Comparison of ENCODE assay signal across 10 cellular contexts in the genomic region with DNA sequence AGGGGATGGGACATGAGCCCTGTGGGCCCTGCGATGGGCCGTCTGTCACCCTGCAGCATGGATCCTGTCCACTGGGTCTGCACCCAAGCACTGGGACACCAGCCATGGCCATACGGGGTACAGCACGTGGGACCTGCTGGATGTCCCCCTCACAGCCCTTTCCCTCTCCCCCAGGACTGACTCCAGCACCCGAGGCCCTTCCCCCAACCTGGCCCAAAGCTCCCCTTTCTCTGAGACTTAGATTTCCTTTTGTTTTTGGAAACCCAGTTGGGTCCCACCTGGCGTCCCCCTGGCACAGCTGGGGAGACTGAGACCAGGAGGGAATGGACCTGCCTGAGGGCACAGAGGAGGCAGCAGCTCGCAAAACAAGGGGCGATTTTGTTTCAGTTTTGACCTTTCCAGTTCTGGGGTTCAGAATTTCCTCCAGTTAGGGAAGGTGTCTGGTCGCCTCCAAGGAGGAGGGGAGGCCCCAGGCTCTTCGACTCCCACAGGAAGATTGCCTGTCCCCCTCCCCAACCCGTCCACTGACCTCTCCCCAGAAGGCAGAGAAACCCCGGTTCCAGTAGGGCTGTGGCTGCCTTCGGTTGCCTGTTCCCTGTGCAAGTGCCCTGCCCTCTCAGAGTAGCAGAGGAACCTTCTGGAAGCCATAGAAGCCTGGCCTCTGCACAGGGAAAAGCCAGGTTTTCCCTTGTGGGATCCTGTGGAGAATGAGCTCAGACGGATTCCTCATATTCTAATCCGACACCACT. TPM values are rescaled to one million over a fixed set of nuclear protein-coding genes. Genes with fewer than 3 reads are reported as not detected.
DNase-seq lines count a peak whose midpoint lies in the region; ATAC-seq and TF ChIP-seq lines count a peak whose summit lies in the region.
"Not testable (repeated sequence)": the region's sequence is repeated elsewhere in the genome, so short reads cannot be mapped to it uniquely, and the experiment has no call there.
"Had no signal": no experiment of that assay in that cellular context is flagged by ENCODE, and none has a peak within 500 bp of the region (broad histone marks: within the 10 kb centered on the region; RNA-seq: fewer than 3 reads in every experiment).

No MANE protein-coding gene starts in this region.

- H3K18ac ChIP-seq in H9 (ENCODE audit: insufficient read length, low read depth, low read length): not testable (repeated sequence)

- not testable (repeated sequence) for H2BK5ac ChIP-seq in H9 (ENCODE audit: insufficient read length, low read length)

- TF ChIP-seq CTCF in CD8-positive, alpha-beta T cell (IDR thresholded peaks at IDR 0.05); H9 (conservative IDR thresholded peaks at IDR 0.05); osteoblast (IDR thresholded peaks at IDR 0.05; ENCODE audit: extremely low read depth, low read depth, low read length): not testable (repeated sequence)

- H3K14ac ChIP-seq in H9 (ENCODE audit: insufficient read depth, low read length): not testable (repeated sequence)

- POLR2A ChIA-PET in CD8-positive, alpha-beta T cell (lab: Charles Lee); activated CD8-positive, alpha-beta T cell treated with anti-CD3 and anti-CD28 coated beads, Interleukin-2, amount 10 ng/mL, durations not matched to agents 7 days and 5 days (lab: Charles Lee): not testable (repeated sequence)

- H4K8ac ChIP-seq in H9 (replicated peaks; ENCODE audit: insufficient read length, low read depth, low read length): not testable (repeated sequence)

- not testable (repeated sequence) for H3K56ac ChIP-seq in H9 (ENCODE audit: insufficient read length, low read depth, low read length)

- H3K27me3 Mint-ChIP-seq in CD8-positive, alpha-beta T cell (ENCODE audit: low read depth); H9 (ENCODE audit: low read depth); activated CD8-positive, alpha-beta T cell treated with anti-CD3 and anti-CD28 coated beads, Interleukin-2, amount 10 ng/mL, durations not matched to agents 7 days and 5 days (ENCODE audit: low read depth); stimulated activated naive CD8-positive, alpha-beta T cell treated with anti-CD3 and anti-CD28 coated beads, Interleukin-15, Interleukin-2, amounts not matched to agents 100 ng/mL and 50 ng/mL, for 24 hours: not testable (repeated sequence)
- H3K27me3 Mint-ChIP-seq in activated naive CD4-positive, alpha-beta T cell treated with anti-CD3 and anti-CD28 coated beads, Interleukin-2, amount 10 ng/mL, durations not matched to agents 7 days and 5 days: peaks cover 20% of the 10 kb centered on the region

- not testable (repeated sequence) for H3K9me3 Mint-ChIP-seq in CD8-positive, alpha-beta T cell; H9; activated CD8-positive, alpha-beta T cell treated with anti-CD3 and anti-CD28 coated beads, Interleukin-2, amount 10 ng/mL, durations not matched to agents 7 days and 5 days (ENCODE audit: insufficient read depth); activated naive CD4-positive, alpha-beta T cell treated with anti-CD3 and anti-CD28 coated beads, Interleukin-2, amount 10 ng/mL, durations not matched to agents 7 days and 5 days; stimulated activated naive CD8-positive, alpha-beta T cell treated with anti-CD3 and anti-CD28 coated beads, Interleukin-15, Interleukin-2, amounts not matched to agents 100 ng/mL and 50 ng/mL, for 24 hours

- intact Hi-C loops in CD8-positive, alpha-beta T cell (cut with DNase I, micrococcal nuclease); left colon (cut with DNase I, micrococcal nuclease): not testable (repeated sequence)

- H3K4ac ChIP-seq in H9 (ENCODE audit: low read depth, low read length): not testable (repeated sequence)

- H2BK12ac ChIP-seq in H9 (ENCODE audit: insufficient read length, low read depth, low read length): not testable (repeated sequence)

- CTCF ChIA-PET in CD8-positive, alpha-beta T cell (lab: Charles Lee): interaction anchor here (1.7 kb wide), 1 partner anchor 89 kb away, joined by 3 read pairs; no protein-coding TSS in a partner anchor
- CTCF ChIA-PET in activated CD8-positive, alpha-beta T cell treated with anti-CD3 and anti-CD28 coated beads, Interleukin-2, amount 10 ng/mL, durations not matched to agents 7 days and 5 days (lab: Charles Lee); activated naive CD4-positive, alpha-beta T cell treated with anti-CD3 and anti-CD28 coated beads, Interleukin-2, amount 10 ng/mL, durations not matched to agents 7 days and 5 days (lab: Charles Lee): not testable (repeated sequence)

- not testable (repeated sequence) for H3T11ph ChIP-seq in H9 (ENCODE audit: low read length)

- H3K27ac Mint-ChIP-seq in CD8-positive, alpha-beta T cell; H9; activated naive CD4-positive, alpha-beta T cell treated with anti-CD3 and anti-CD28 coated beads, Interleukin-2, amount 10 ng/mL, durations not matched to agents 7 days and 5 days; stimulated activated naive CD8-positive, alpha-beta T cell treated with anti-CD3 and anti-CD28 coated beads, Interleukin-15, Interleukin-2, amounts not matched to agents 100 ng/mL and 50 ng/mL, for 24 hours: not testable (repeated sequence)
- H3K27ac Mint-ChIP-seq in activated CD8-positive, alpha-beta T cell treated with anti-CD3 and anti-CD28 coated beads, Interleukin-2, amount 10 ng/mL, durations not matched to agents 7 days and 5 days: peak overlapping the region; percentile 66

- not testable (repeated sequence) for H3K9ac ChIP-seq in H9 (ENCODE audit: extremely low read depth, insufficient read length, low read length)
- peak overlapping the region; percentile 34 to 79 for H3K9ac ChIP-seq in duodenal mucosa (ENCODE audit: low read depth in 1 of 2, low read length in 2 of 2)

- not testable (repeated sequence) for H3K9me3 ChIP-seq in CD8-positive, alpha-beta T cell (ENCODE audit: low read length); H9 (ENCODE audit: control insufficient read depth, low read depth, low read length); duodenal mucosa (ENCODE audit: control insufficient read depth in 1 of 2, low read length in 2 of 2); osteoblast (ENCODE audit: low read depth, low read length)

- H3K4me3 ChIP-seq in CD8-positive, alpha-beta T cell (ENCODE audit: low read depth, low read length): peak overlapping the region; percentile 33
- peak overlapping the region in 1 of 2 donors; percentile 50 for H3K4me3 ChIP-seq in duodenal mucosa (ENCODE audit: low read depth in 1 of 2, low read length in 2 of 2)
- not testable (repeated sequence) for H3K4me3 ChIP-seq in osteoblast (ENCODE audit: insufficient read depth, low read length)

- no CpG with 5 or more reads among the region's 15 CpGs for WGBS in H9 (ENCODE audit: extremely low coverage, insufficient read length, low lambda C conversion rate)

- H4K91ac ChIP-seq in H9 (ENCODE audit: insufficient read length, low read depth, low read length): not testable (repeated sequence)

- ATAC-seq in CD8-positive, alpha-beta T cell: not testable (repeated sequence)
- peak; percentile 38 for ATAC-seq in activated CD8-positive, alpha-beta T cell treated with anti-CD3 and anti-CD28 coated beads, Interleukin-2, amount 10 ng/mL, durations not matched to agents 7 days and 5 days
- ATAC-seq in left colon: peak; percentile 2

- not testable (repeated sequence) for H4K5ac ChIP-seq in H9 (ENCODE audit: insufficient read length, low read depth, low read length)

- not testable (repeated sequence) for H3K79me2 ChIP-seq in H9 (ENCODE audit: insufficient read depth, low read length); osteoblast (ENCODE audit: insufficient read depth, low read length)

- DNase-seq in CD8-positive, alpha-beta T cell: peak in 1 of 7 experiments; percentile 10
- DNase-seq in H9 (peak; percentile 12), osteoblast (ENCODE audit: insufficient read length, low spot score, missing footprints) (peak; percentile 68)
- not testable (repeated sequence) for DNase-seq in activated CD8-positive, alpha-beta T cell treated with anti-CD3 and anti-CD28 coated beads, Interleukin-2, amount 10 ng/mL, durations not matched to agents 7 days and 5 days; activated naive CD4-positive, alpha-beta T cell treated with anti-CD3 and anti-CD28 coated beads, Interleukin-2, amount 10 ng/mL, durations not matched to agents 7 days and 5 days; left colon

- H2AK5ac ChIP-seq in H9 (ENCODE audit: insufficient read length, low read length): not testable (repeated sequence)

- H2BK120ac ChIP-seq in H9 (ENCODE audit: low read depth, low read length, poor library complexity, severe bottlenecking): not testable (repeated sequence)

- H3K79me1 ChIP-seq in H9 (ENCODE audit: insufficient read depth, low read depth, low read length, poor library complexity, severe bottlenecking): not testable (repeated sequence)

- not testable (repeated sequence) for H3K23me2 ChIP-seq in H9 (ENCODE audit: insufficient read length, low read depth, low read length, poor library complexity, severe bottlenecking)

- not testable (repeated sequence) for H2BK20ac ChIP-seq in H9 (ENCODE audit: low read depth, low read length, poor library complexity, severe bottlenecking)

- not testable (repeated sequence) for H2AFZ ChIP-seq in H9 (ENCODE audit: low read length); osteoblast (ENCODE audit: low read length)

- H3K4me1 Mint-ChIP-seq in CD8-positive, alpha-beta T cell (ENCODE audit: low read depth); H9; activated naive CD4-positive, alpha-beta T cell treated with anti-CD3 and anti-CD28 coated beads, Interleukin-2, amount 10 ng/mL, durations not matched to agents 7 days and 5 days; stimulated activated naive CD8-positive, alpha-beta T cell treated with anti-CD3 and anti-CD28 coated beads, Interleukin-15, Interleukin-2, amounts not matched to agents 100 ng/mL and 50 ng/mL, for 24 hours (ENCODE audit: low read depth): not testable (repeated sequence)
- H3K4me1 Mint-ChIP-seq in activated CD8-positive, alpha-beta T cell treated with anti-CD3 and anti-CD28 coated beads, Interleukin-2, amount 10 ng/mL, durations not matched to agents 7 days and 5 days (ENCODE audit: low read depth): peaks cover 17% of the 10 kb centered on the region

- H3K36me3 Mint-ChIP-seq in CD8-positive, alpha-beta T cell; H9 (ENCODE audit: insufficient read depth in 1 of 3, low read depth in 3 of 3); activated CD8-positive, alpha-beta T cell treated with anti-CD3 and anti-CD28 coated beads, Interleukin-2, amount 10 ng/mL, durations not matched to agents 7 days and 5 days (ENCODE audit: low read depth); activated naive CD4-positive, alpha-beta T cell treated with anti-CD3 and anti-CD28 coated beads, Interleukin-2, amount 10 ng/mL, durations not matched to agents 7 days and 5 days; stimulated activated naive CD8-positive, alpha-beta T cell treated with anti-CD3 and anti-CD28 coated beads, Interleukin-15, Interleukin-2, amounts not matched to agents 100 ng/mL and 50 ng/mL, for 24 hours (ENCODE audit: low read depth): not testable (repeated sequence)

- H4K20me1 ChIP-seq in H9 (ENCODE audit: control insufficient read depth, insufficient read depth, insufficient read length); osteoblast (ENCODE audit: insufficient read depth, low read length): not testable (repeated sequence)

- peak overlapping the region; percentile 58 for H3K4me3 Mint-ChIP-seq in CD8-positive, alpha-beta T cell
- not testable (repeated sequence) for H3K4me3 Mint-ChIP-seq in H9
- peak overlapping the region; percentile 47 for H3K4me3 Mint-ChIP-seq in activated CD8-positive, alpha-beta T cell treated with anti-CD3 and anti-CD28 coated beads, Interleukin-2, amount 10 ng/mL, durations not matched to agents 7 days and 5 days
- peak overlapping the region; percentile 23 for H3K4me3 Mint-ChIP-seq in activated naive CD4-positive, alpha-beta T cell treated with anti-CD3 and anti-CD28 coated beads, Interleukin-2, amount 10 ng/mL, durations not matched to agents 7 days and 5 days
- H3K4me3 Mint-ChIP-seq in stimulated activated naive CD8-positive, alpha-beta T cell treated with anti-CD3 and anti-CD28 coated beads, Interleukin-15, Interleukin-2, amounts not matched to agents 100 ng/mL and 50 ng/mL, for 24 hours: peak overlapping the region; percentile 10

- not testable (repeated sequence) for H3K27me3 ChIP-seq in CD8-positive, alpha-beta T cell (ENCODE audit: insufficient read depth, low read length); H9 (ENCODE audit: insufficient read depth, low read length); duodenal mucosa (ENCODE audit: control insufficient read depth in 1 of 2, insufficient read depth in 2 of 2, low read length in 2 of 2)
- H3K27me3 ChIP-seq in osteoblast (ENCODE audit: insufficient read depth, low read length): peaks cover 16% of the 10 kb centered on the region

- H2BK15ac ChIP-seq in H9 (ENCODE audit: low read depth, low read length): not testable (repeated sequence)

- H3K36me3 ChIP-seq in CD8-positive, alpha-beta T cell (ENCODE audit: insufficient read depth, low read length); duodenal mucosa (ENCODE audit: control insufficient read depth in 1 of 2, insufficient read depth in 2 of 2, low read length in 2 of 2); osteoblast (ENCODE audit: insufficient read depth, low read length): not testable (repeated sequence)

- H3K23ac ChIP-seq in H9 (ENCODE audit: insufficient read length, low read depth, low read length): not testable (repeated sequence)

- H3K27ac ChIP-seq in CD8-positive, alpha-beta T cell (ENCODE audit: low read depth, low read length); H9 (ENCODE audit: insufficient read length, low read depth, low read length); duodenal mucosa (ENCODE audit: low read depth, low read length); osteoblast (ENCODE audit: low read depth, low read length): not testable (repeated sequence)

- not testable (repeated sequence) for H3K4me2 ChIP-seq in H9 (ENCODE audit: insufficient read depth, insufficient read length, low read length); osteoblast (ENCODE audit: insufficient read depth, low read length)

- H3K4me1 ChIP-seq in CD8-positive, alpha-beta T cell (ENCODE audit: insufficient read depth, low read length); H9 (ENCODE audit: insufficient read depth, low read length); osteoblast (ENCODE audit: insufficient read depth, low read length): not testable (repeated sequence)
- peaks cover 15 to 19% of the 10 kb centered on the region in 2 donors for H3K4me1 ChIP-seq in duodenal mucosa (ENCODE audit: control insufficient read depth in 1 of 2, insufficient read depth in 2 of 2, low read length in 2 of 2)

RNA-seq across cellular contexts. Expression of gene AQP12B, which starts 1.5 kb away (rescaled TPM):
- total RNA-seq in CD8-positive, alpha-beta T cell: not detected
- total RNA-seq in H9 (2021) (not detected in 2 replicates), left colon (1 to 10 TPM in 1 of 2 donors, under 1 TPM in 1; 0.85 to 2.4 TPM), osteoblast (not detected in 2 replicates)
- not detected for total RNA-seq in activated CD8-positive, alpha-beta T cell treated with anti-CD3 and anti-CD28 coated beads, Interleukin-2, amount 10 ng/mL, durations not matched to agents 7 days and 5 days
- total RNA-seq: Calu3, RPMI7951 had no signal

RNA-seq across cellular contexts. Expression of gene AQP12A, which starts 7.5 kb away (rescaled TPM):
- not detected for total RNA-seq in CD8-positive, alpha-beta T cell
- total RNA-seq in H9 (2021): not detected in 2 replicates
- total RNA-seq in activated CD8-positive, alpha-beta T cell treated with anti-CD3 and anti-CD28 coated beads, Interleukin-2, amount 10 ng/mL, durations not matched to agents 7 days and 5 days: not detected
- total RNA-seq in left colon: 1 to 10 TPM in 1 of 2 donors, under 1 TPM in 1; 0.92 to 4.0 TPM
- total RNA-seq in osteoblast: not detected in 2 replicates
- total RNA-seq: Calu3, RPMI7951 had no signal

RNA-seq across cellular contexts. Expression of gene GPR35, which starts 58.9 kb away (rescaled TPM):
- total RNA-seq in CD8-positive, alpha-beta T cell: 10 to 100 TPM; 17.5 to 18.7 TPM
- total RNA-seq in H9 (2021) (0.66 and 1.4 TPM in 2 replicates), left colon (10 to 100 TPM; 67.5 to 84.3 TPM), osteoblast (1.1 and 1.5 TPM in 2 replicates)
- total RNA-seq in activated CD8-positive, alpha-beta T cell treated with anti-CD3 and anti-CD28 coated beads, Interleukin-2, amount 10 ng/mL, durations not matched to agents 7 days and 5 days: 10 to 100 TPM; 21.6 to 23.8 TPM
